16 cellular contexts compared by ENCODE assay signal in genomic region chr5:39149966-39150365, GRCh38.
DNase-seq lines count a peak whose midpoint lies in the region; ATAC-seq, FAIRE-seq and TF ChIP-seq lines count a peak whose summit lies in the region.
"Had no signal": no experiment of that assay in that cellular context is flagged by ENCODE, and none has a peak within 500 bp of the region (broad histone marks: within the 10 kb centered on the region; RNA-seq: fewer than 3 reads in every experiment).

No MANE protein-coding gene starts in this region.

- no peak for ATAC-seq in activated CD4-positive, alpha-beta T cell treated with anti-CD3 and anti-CD28 coated beads for 36 hours
- no peak for ATAC-seq in natural killer cell
- ATAC-seq: lower lobe of right lung; stimulated activated memory B cell treated with anti-CD40 and anti-IgM and Interleukin-4, amounts not matched to agents 10 μg/mL and 1 μg/mL and 100 μg/mL, for 72 hours had no signal

- H3K27ac Mint-ChIP-seq in activated CD4-positive, alpha-beta T cell treated with anti-CD3 and anti-CD28 coated beads for 36 hours: peak overlapping the region; percentile 85
- H3K27ac Mint-ChIP-seq in activated T-helper 2 cell treated with anti-CD3 and anti-CD28 coated beads, Interferon-gamma antibody, Interleukin-2, Interleukin-4, amounts not matched to agents 10 μg/mL and 5 μg/mL and 100 μg/mL, durations not matched to agents 14 hours and 24 hours and 36 hours: peak overlapping the region; percentile 52
- peak overlapping the region; percentile 65 to 82 for H3K27ac Mint-ChIP-seq in natural killer cell
- H3K27ac Mint-ChIP-seq in HFFc6: no peak overlapping the region
- H3K27ac Mint-ChIP-seq: stimulated activated memory B cell treated with anti-CD40 and anti-IgM and Interleukin-4, amounts not matched to agents 10 μg/mL and 1 μg/mL and 100 μg/mL, for 72 hours had no signal

- H3K9me3 Mint-ChIP-seq in activated CD4-positive, alpha-beta T cell treated with anti-CD3 and anti-CD28 coated beads for 36 hours (ENCODE audit: low read depth): no peaks in the 10 kb centered on the region
- H3K9me3 Mint-ChIP-seq in activated T-helper 2 cell treated with anti-CD3 and anti-CD28 coated beads, Interferon-gamma antibody, Interleukin-2, Interleukin-4, amounts not matched to agents 10 μg/mL and 5 μg/mL and 100 μg/mL, durations not matched to agents 14 hours and 24 hours and 36 hours: no peaks in the 10 kb centered on the region
- H3K9me3 Mint-ChIP-seq in natural killer cell: no peaks in the 10 kb centered on the region
- no peaks in the 10 kb centered on the region for H3K9me3 Mint-ChIP-seq in HFFc6
- H3K9me3 Mint-ChIP-seq: stimulated activated memory B cell treated with anti-CD40 and anti-IgM and Interleukin-4, amounts not matched to agents 10 μg/mL and 1 μg/mL and 100 μg/mL, for 72 hours had no signal

- intact Hi-C loops in activated CD4-positive, alpha-beta T cell treated with anti-CD3 and anti-CD28 coated beads for 36 hours (cut with DNase I, micrococcal nuclease): loop anchor here (1.0 to 10.0 kb wide), 5 partner anchors 67 to 397 kb away; no protein-coding TSS in a partner anchor
- intact Hi-C loops in activated T-helper 2 cell treated with anti-CD3 and anti-CD28 coated beads, Interferon-gamma antibody, Interleukin-2, Interleukin-4, amounts not matched to agents 10 μg/mL and 5 μg/mL and 100 μg/mL, durations not matched to agents 14 hours and 24 hours and 36 hours (cut with micrococcal nuclease): loop anchor here (1.0 to 10.0 kb wide), 5 partner anchors 15 to 395 kb away; no protein-coding TSS in a partner anchor
- intact Hi-C loops in natural killer cell (cut with micrococcal nuclease): loop anchor here (1.0 to 10.0 kb wide), 3 partner anchors 67 to 395 kb away; no protein-coding TSS in a partner anchor

- TF ChIP-seq CTCF in natural killer cell (IDR thresholded peaks at IDR 0.05): no peak
- TF ChIP-seq CTCF in HFFc6 (IDR thresholded peaks at IDR 0.05): no peak

- no peaks in the 10 kb centered on the region for H3K27me3 Mint-ChIP-seq in activated CD4-positive, alpha-beta T cell treated with anti-CD3 and anti-CD28 coated beads for 36 hours
- no peaks in the 10 kb centered on the region for H3K27me3 Mint-ChIP-seq in activated T-helper 2 cell treated with anti-CD3 and anti-CD28 coated beads, Interferon-gamma antibody, Interleukin-2, Interleukin-4, amounts not matched to agents 10 μg/mL and 5 μg/mL and 100 μg/mL, durations not matched to agents 14 hours and 24 hours and 36 hours (ENCODE audit: low read depth)
- H3K27me3 Mint-ChIP-seq in natural killer cell (ENCODE audit: low read depth in 2 of 2): no peaks in the 10 kb centered on the region
- H3K27me3 Mint-ChIP-seq in HFFc6 (ENCODE audit: insufficient read depth): no peaks in the 10 kb centered on the region
- H3K27me3 Mint-ChIP-seq: stimulated activated memory B cell treated with anti-CD40 and anti-IgM and Interleukin-4, amounts not matched to agents 10 μg/mL and 1 μg/mL and 100 μg/mL, for 72 hours had no signal

- no peak for DNase-seq in activated CD4-positive, alpha-beta T cell treated with anti-CD3 and anti-CD28 coated beads for 36 hours
- DNase-seq in activated CD4-positive, alpha-beta T cell treated with anti-CD3 and anti-CD28 coated beads, Interleukin-2, amount 50 U/mL, for 1 hour: no peak
- DNase-seq in H54 (ENCODE audit: insufficient read length, low spot score): no peak
- DNase-seq in activated T-helper 2 cell treated with anti-CD3 and anti-CD28 coated beads, Interferon-gamma antibody, Interleukin-2, Interleukin-4, amounts not matched to agents 10 μg/mL and 5 μg/mL and 100 μg/mL, durations not matched to agents 14 hours and 24 hours and 36 hours (ENCODE audit: low spot score): no peak
- no peak for DNase-seq in natural killer cell
- no peak for DNase-seq in globus pallidus (ENCODE audit: low spot score)
- DNase-seq in HFFc6: no peak
- DNase-seq in NCI-H510A (lab: John Stamatoyannopoulos, UW): no peak
- DNase-seq: lower lobe of right lung, NCI-H1105, NCI-H2171 treated with DMSO at 0.1 percent for 48 hours, NCI-H82, transverse colon had no signal

- TF ChIP-seq POLR2A in H54 (IDR thresholded peaks at IDR 0.05; ENCODE audit: low read depth, low read length): no peak

- FAIRE-seq in H54 (lab: Jason Lieb, UNC): peak; percentile 80
- FAIRE-seq: A204.1, astrocyte had no signal

- CTCF ChIA-PET in activated CD4-positive, alpha-beta T cell treated with anti-CD3 and anti-CD28 coated beads for 36 hours (lab: Charles Lee): interaction anchor here (0.6 to 8.5 kb wide), 10 partner anchors 10 to 347 kb away, joined by 3 to 57 read pairs (median 4); no protein-coding TSS in a partner anchor

- H3K4me3 Mint-ChIP-seq in activated CD4-positive, alpha-beta T cell treated with anti-CD3 and anti-CD28 coated beads for 36 hours: no peak overlapping the region
- H3K4me3 Mint-ChIP-seq in activated T-helper 2 cell treated with anti-CD3 and anti-CD28 coated beads, Interferon-gamma antibody, Interleukin-2, Interleukin-4, amounts not matched to agents 10 μg/mL and 5 μg/mL and 100 μg/mL, durations not matched to agents 14 hours and 24 hours and 36 hours (ENCODE audit: low read depth): no peak overlapping the region
- no peak overlapping the region for H3K4me3 Mint-ChIP-seq in natural killer cell
- no peak overlapping the region for H3K4me3 Mint-ChIP-seq in HFFc6
- H3K4me3 Mint-ChIP-seq: stimulated activated memory B cell treated with anti-CD40 and anti-IgM and Interleukin-4, amounts not matched to agents 10 μg/mL and 1 μg/mL and 100 μg/mL, for 72 hours had no signal

- H3K4me1 Mint-ChIP-seq in activated CD4-positive, alpha-beta T cell treated with anti-CD3 and anti-CD28 coated beads for 36 hours: peaks cover 74% of the 10 kb centered on the region
- peaks cover 45% of the 10 kb centered on the region for H3K4me1 Mint-ChIP-seq in activated T-helper 2 cell treated with anti-CD3 and anti-CD28 coated beads, Interferon-gamma antibody, Interleukin-2, Interleukin-4, amounts not matched to agents 10 μg/mL and 5 μg/mL and 100 μg/mL, durations not matched to agents 14 hours and 24 hours and 36 hours (ENCODE audit: low read depth)
- H3K4me1 Mint-ChIP-seq in natural killer cell (peaks cover 32 to 41% of the 10 kb centered on the region in 2 donors), HFFc6 (ENCODE audit: low read depth) (peaks cover 19% of the 10 kb centered on the region)

- peaks cover 36% of the 10 kb centered on the region for H3K36me3 Mint-ChIP-seq in activated CD4-positive, alpha-beta T cell treated with anti-CD3 and anti-CD28 coated beads for 36 hours (ENCODE audit: low read depth)
- peaks cover 47% of the 10 kb centered on the region for H3K36me3 Mint-ChIP-seq in activated T-helper 2 cell treated with anti-CD3 and anti-CD28 coated beads, Interferon-gamma antibody, Interleukin-2, Interleukin-4, amounts not matched to agents 10 μg/mL and 5 μg/mL and 100 μg/mL, durations not matched to agents 14 hours and 24 hours and 36 hours (ENCODE audit: low read depth)
- H3K36me3 Mint-ChIP-seq in natural killer cell (peaks cover 9% of the 10 kb centered on the region), HFFc6 (ENCODE audit: low read depth) (no peaks in the 10 kb centered on the region)
- H3K36me3 Mint-ChIP-seq: stimulated activated memory B cell treated with anti-CD40 and anti-IgM and Interleukin-4, amounts not matched to agents 10 μg/mL and 1 μg/mL and 100 μg/mL, for 72 hours had no signal

- POLR2A ChIA-PET in activated CD4-positive, alpha-beta T cell treated with anti-CD3 and anti-CD28 coated beads for 36 hours (lab: Charles Lee): interaction anchor here (0.9 kb wide), 1 partner anchor 36 kb away, joined by 5 read pairs; no protein-coding TSS in a partner anchor
